In the genomic region with DNA sequence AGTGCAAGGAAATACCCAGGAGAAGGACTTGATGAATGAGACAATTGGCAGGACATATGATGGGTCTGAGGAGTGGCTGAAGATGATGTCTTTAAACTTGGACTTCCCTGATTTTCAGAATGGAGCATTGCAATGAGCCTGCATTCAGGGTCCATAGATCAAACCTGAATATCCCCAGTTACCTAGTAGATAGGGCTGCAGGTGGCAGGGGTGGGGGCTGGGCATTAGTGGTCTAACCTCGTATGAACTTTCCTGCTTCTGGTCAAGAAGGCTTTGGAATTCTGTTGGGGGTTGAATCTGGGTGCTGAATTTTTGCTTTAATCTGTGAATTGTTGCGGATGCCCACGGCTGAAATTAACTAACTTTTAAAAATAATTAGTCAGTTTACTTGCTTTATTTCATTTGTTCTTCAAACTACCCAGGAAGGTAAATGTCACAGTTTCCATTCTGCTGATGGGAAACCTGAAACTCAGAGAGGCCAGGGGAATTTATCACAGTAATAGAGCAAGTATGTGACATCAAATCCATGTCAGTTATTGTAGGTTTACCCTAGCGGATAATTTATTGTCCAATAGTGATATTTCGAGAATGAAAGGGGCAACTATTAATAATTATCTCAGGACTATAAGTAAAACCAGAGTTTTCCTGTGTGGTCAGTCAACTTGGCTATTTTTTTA, we compare ENCODE assay signal across 22 cellular contexts. TPM values are rescaled to one million over a fixed set of nuclear protein-coding genes. Genes with fewer than 3 reads are reported as not detected.
"Had no signal": no experiment of that assay in that cellular context is flagged by ENCODE, and none has a peak within 500 bp of the region (broad histone marks: within the 10 kb centered on the region; RNA-seq: fewer than 3 reads in every experiment).

No MANE protein-coding gene starts in this region.

- H3K36me3 ChIP-seq: esophagus squamous epithelium, gastrocnemius medialis, stomach, suprapubic skin, tibial nerve had no signal

- H3K27ac ChIP-seq: coronary artery, esophagus squamous epithelium, gastrocnemius medialis, stomach, suprapubic skin, tibial nerve had no signal

- ATAC-seq: gastrocnemius medialis, left ventricle myocardium superior, natural killer cell had no signal

- H3K27ac Mint-ChIP-seq: activated CD4-positive, alpha-beta memory T cell treated with anti-CD3 and anti-CD28 coated beads, Interleukin-2, amount 10 ng/mL, durations not matched to agents 7 days and 5 days; activated naive CD8-positive, alpha-beta T cell treated with anti-CD3 and anti-CD28 coated beads, Interleukin-2, amount 10 ng/mL, durations not matched to agents 7 days and 5 days; activated T-cell treated with anti-CD3 and anti-CD28 coated beads, Interleukin-2, amount 50 U/mL, for 24 hours; mesothelial cell of epicardium; natural killer cell; progenitor cell of endocrine pancreas had no signal

- H3K36me3 Mint-ChIP-seq: mesothelial cell of epicardium, natural killer cell had no signal

- H3K4me1 ChIP-seq: gastrocnemius medialis, suprapubic skin had no signal

- H3K27me3 Mint-ChIP-seq: activated T-cell treated with anti-CD3 and anti-CD28 coated beads, Interleukin-2, amount 50 U/mL, for 24 hours; progenitor cell of endocrine pancreas had no signal

- H3K9me3 Mint-ChIP-seq: activated CD4-positive, alpha-beta memory T cell treated with anti-CD3 and anti-CD28 coated beads, Interleukin-2, amount 10 ng/mL, durations not matched to agents 7 days and 5 days; activated naive CD8-positive, alpha-beta T cell treated with anti-CD3 and anti-CD28 coated beads, Interleukin-2, amount 10 ng/mL, durations not matched to agents 7 days and 5 days; activated T-cell treated with anti-CD3 and anti-CD28 coated beads, Interleukin-2, amount 50 U/mL, for 24 hours; mesothelial cell of epicardium; natural killer cell had no signal

- H3K4me1 Mint-ChIP-seq: natural killer cell had no signal

- H3K9me3 ChIP-seq: esophagus squamous epithelium, gastrocnemius medialis, stomach, suprapubic skin, tibial nerve had no signal

- H3K4me3 Mint-ChIP-seq: activated CD4-positive, alpha-beta memory T cell treated with anti-CD3 and anti-CD28 coated beads, Interleukin-2, amount 10 ng/mL, durations not matched to agents 7 days and 5 days; activated naive CD8-positive, alpha-beta T cell treated with anti-CD3 and anti-CD28 coated beads, Interleukin-2, amount 10 ng/mL, durations not matched to agents 7 days and 5 days; activated T-cell treated with anti-CD3 and anti-CD28 coated beads, Interleukin-2, amount 50 U/mL, for 24 hours; mesothelial cell of epicardium; natural killer cell had no signal

- DNase-seq: activated CD4-positive, alpha-beta memory T cell treated with anti-CD3 and anti-CD28 coated beads, Interleukin-2, amount 10 ng/mL, durations not matched to agents 7 days and 5 days; activated CD4-positive, alpha-beta T cell treated with anti-CD3 and anti-CD28 coated beads for 48 hours; activated CD4-positive, CD25-positive, alpha-beta regulatory T cell; activated naive CD8-positive, alpha-beta T cell treated with anti-CD3 and anti-CD28 coated beads, Interleukin-2, amount 10 ng/mL, durations not matched to agents 7 days and 5 days; activated T-cell treated with anti-CD3 and anti-CD28 coated beads, Interleukin-2, amount 50 U/mL, for 24 hours; cerebellar nuclear complex; esophagus squamous epithelium; gastrocnemius medialis; head of caudate nucleus; hypothalamus; left ventricle myocardium superior; mammary epithelial cell; natural killer cell; retina; stimulated activated CD4-positive, alpha-beta T cell treated with anti-CD3 and anti-CD28 coated beads, Interleukin-4, amount 100 ng/mL, for 1 hour; stomach had no signal

- H3K4me3 ChIP-seq: coronary artery, esophagus squamous epithelium, gastrocnemius medialis, stomach, suprapubic skin, tibial nerve had no signal

RNA-seq across cellular contexts. Expression of a gene that starts 40.9 kb away (rescaled TPM):
- total RNA-seq: activated CD4-positive, alpha-beta memory T cell treated with anti-CD3 and anti-CD28 coated beads, Interleukin-2, amount 10 ng/mL, durations not matched to agents 7 days and 5 days; activated naive CD8-positive, alpha-beta T cell treated with anti-CD3 and anti-CD28 coated beads, Interleukin-2, amount 10 ng/mL, durations not matched to agents 7 days and 5 days; gastrocnemius medialis; left ventricle myocardium superior; mesothelial cell of epicardium; natural killer cell; progenitor cell of endocrine pancreas; T-helper 1 cell treated with Interleukin-12 subunit alpha and Interleukin-12 subunit beta and Interleukin-4 antibody, amounts not matched to agents 30 ng/mL and 1 ng/mL, for 36 hours; tibial nerve had no signal
